Comparison of ENCODE assay signal across 7 cellular contexts in the genomic region with DNA sequence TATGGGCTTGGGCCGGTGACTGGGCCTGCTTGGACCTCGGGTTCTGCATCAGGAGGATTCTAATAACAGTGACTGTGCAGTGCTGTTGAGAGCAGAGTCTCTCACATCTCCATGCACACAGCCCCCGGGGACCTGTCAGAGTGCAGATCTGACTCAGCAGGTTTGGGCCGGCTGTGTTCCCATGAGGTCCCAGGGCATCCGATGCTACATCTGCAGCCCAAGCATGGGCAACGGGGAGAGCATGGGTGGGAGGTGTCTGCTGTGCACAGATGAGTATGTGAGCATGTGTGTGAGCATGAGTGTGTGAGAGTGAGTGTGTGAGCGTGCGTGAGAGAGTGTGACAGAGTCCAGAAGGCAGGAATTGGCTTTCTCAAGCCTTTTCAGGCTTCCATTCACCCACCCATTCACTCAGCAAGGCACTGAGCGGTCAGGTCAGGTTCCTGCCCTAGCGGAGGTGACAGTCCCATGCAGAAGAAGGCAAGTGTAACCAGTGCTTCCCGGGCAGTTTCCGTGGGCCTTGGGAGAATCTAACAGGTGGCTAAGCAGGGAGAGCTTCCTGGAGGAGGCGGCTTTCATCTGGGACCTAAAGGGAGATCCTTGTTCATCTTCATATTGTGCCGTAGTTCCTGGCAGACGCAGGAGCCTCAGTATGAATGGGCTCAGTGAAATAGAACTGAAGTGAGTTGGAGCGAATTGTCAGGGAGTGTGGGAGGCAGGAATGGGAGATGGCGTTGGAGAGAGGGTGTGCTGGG.
DNase-seq lines count a peak whose midpoint lies in the region; ATAC-seq and TF ChIP-seq lines count a peak whose summit lies in the region.

No MANE protein-coding gene starts in this region.

- intact Hi-C loops in transverse colon (cut with DNase I; ENCODE audit: low total_unique reads), result no loop called here

- TF ChIP-seq CTCF in nephron progenitor cell (IDR thresholded peaks at IDR 0.05), result no peak
- TF ChIP-seq CTCF in transverse colon (IDR thresholded peaks at IDR 0.05), result no peak

- H3K4me1 Mint-ChIP-seq in nephron progenitor cell, result peaks cover 48% of the 10 kb centered on the region

- 67 to 82% methylated on average over 4 to 17 of the region's 17 CpGs for WGBS in transverse colon (ENCODE audit: low coverage in 1 of 2), 2 donors

- peak; percentile 81 for ATAC-seq in GM18858 (IDR thresholded peaks at IDR 0.05; ENCODE audit: unreplicated experiment)
- ATAC-seq in GM21576 (IDR thresholded peaks at IDR 0.05; ENCODE audit: unreplicated experiment), result peak; percentile 90
- ATAC-seq in HG03469 (IDR thresholded peaks at IDR 0.05; ENCODE audit: unreplicated experiment), result peak; percentile 93

- no peaks in the 10 kb centered on the region for H3K36me3 ChIP-seq in transverse colon

- in situ Hi-C loops in transverse colon (cut with MboI; ENCODE audit: low pct_ligation_motif_present in 1 of 4, low pct_unique_long_range_greater_than_20kb in 1 of 4, low sequenced_read_pairs in 3 of 4), result no loop called here

- H3K27me3 ChIP-seq in transverse colon, result no peaks in the 10 kb centered on the region

- peaks cover 3 to 12% (median 7%) of the 10 kb centered on the region in 4 donors for H3K4me1 ChIP-seq in transverse colon

- H3K36me3 Mint-ChIP-seq in nephron progenitor cell (ENCODE audit: low read depth), result peaks cover 4% of the 10 kb centered on the region

- H3K27ac Mint-ChIP-seq in nephron progenitor cell, result peak overlapping the region; percentile 95

- H3K27ac ChIP-seq in transverse colon, result no peak overlapping the region

- CTCF ChIA-PET in HEK293T (lab: Yijun Ruan, JAX), result no interaction called here

- no peaks in the 10 kb centered on the region for H3K27me3 Mint-ChIP-seq in nephron progenitor cell (ENCODE audit: low read depth, poor library complexity)

- TF ChIP-seq EP300 in transverse colon (IDR thresholded peaks at IDR 0.05; ENCODE audit: low read depth), result no peak

- H3K4me3 ChIP-seq in transverse colon, result no peak overlapping the region

- POLR2A ChIA-PET in HEK293T (lab: Yijun Ruan, JAX), result no interaction called here

- peak overlapping the region; percentile 23 for H3K4me3 Mint-ChIP-seq in nephron progenitor cell

- DNase-seq in nephron progenitor cell (no peak), transverse colon (no peak), HEK293T (ENCODE audit: extremely low spot score) (no peak)
- no peak for DNase-seq in stimulated activated CD4-positive, alpha-beta T cell treated with anti-CD3 and anti-CD28 coated beads, Interleukin-15, amount 100 ng/mL, for 24 hours

- H3K9me3 ChIP-seq in transverse colon, result no peaks in the 10 kb centered on the region

- H3K9me3 Mint-ChIP-seq in nephron progenitor cell, result peaks cover 4% of the 10 kb centered on the region

- TF ChIP-seq POLR2A in transverse colon (IDR thresholded peaks at IDR 0.05), result no peak

TF ChIP-seq in HEK293T, 16 proteins besides CTCF, POLR2A, EP300 and RAD21:
- TF ChIP-seq LEF1 (IDR thresholded peaks at IDR 0.05; ENCODE audit: borderline replicate concordance) (no peak), SP1 (IDR thresholded peaks at IDR 0.05) (no peak), ARNT (IDR thresholded peaks at IDR 0.05) (no peak), FOXM1 (IDR thresholded peaks at IDR 0.05; ENCODE audit: borderline replicate concordance) (no peak), ZNF384 (IDR thresholded peaks at IDR 0.05) (no peak), FOXK2 (IDR thresholded peaks at IDR 0.05) (no peak), ELF4 (IDR thresholded peaks at IDR 0.05) (no peak), NFRKB (IDR thresholded peaks at IDR 0.05) (no peak), BHLHE40 (IDR thresholded peaks at IDR 0.05; ENCODE audit: borderline replicate concordance) (no peak), HDGF (IDR thresholded peaks at IDR 0.05; ENCODE audit: borderline replicate concordance) (no peak), CTBP1 (IDR thresholded peaks at IDR 0.05; ENCODE audit: borderline replicate concordance) (no peak), FOXA1 (IDR thresholded peaks at IDR 0.05) (no peak), L3MBTL2 (conservative IDR thresholded peaks at IDR 0.05) (no peak), SUZ12 (IDR thresholded peaks at IDR 0.05) (no peak), TARDBP (IDR thresholded peaks at IDR 0.05) (no peak)
- TF ChIP-seq, protein P1, sequence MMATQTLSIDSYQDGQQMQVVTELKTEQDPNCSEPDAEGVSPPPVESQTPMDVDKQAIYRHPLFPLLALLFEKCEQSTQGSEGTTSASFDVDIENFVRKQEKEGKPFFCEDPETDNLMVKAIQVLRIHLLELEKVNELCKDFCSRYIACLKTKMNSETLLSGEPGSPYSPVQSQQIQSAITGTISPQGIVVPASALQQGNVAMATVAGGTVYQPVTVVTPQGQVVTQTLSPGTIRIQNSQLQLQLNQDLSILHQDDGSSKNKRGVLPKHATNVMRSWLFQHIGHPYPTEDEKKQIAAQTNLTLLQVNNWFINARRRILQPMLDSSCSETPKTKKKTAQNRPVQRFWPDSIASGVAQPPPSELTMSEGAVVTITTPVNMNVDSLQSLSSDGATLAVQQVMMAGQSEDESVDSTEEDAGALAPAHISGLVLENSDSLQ (IDR thresholded peaks at IDR 0.05), result no peak
